Comparison of ENCODE assay signal across 16 cellular contexts in the genomic region with DNA sequence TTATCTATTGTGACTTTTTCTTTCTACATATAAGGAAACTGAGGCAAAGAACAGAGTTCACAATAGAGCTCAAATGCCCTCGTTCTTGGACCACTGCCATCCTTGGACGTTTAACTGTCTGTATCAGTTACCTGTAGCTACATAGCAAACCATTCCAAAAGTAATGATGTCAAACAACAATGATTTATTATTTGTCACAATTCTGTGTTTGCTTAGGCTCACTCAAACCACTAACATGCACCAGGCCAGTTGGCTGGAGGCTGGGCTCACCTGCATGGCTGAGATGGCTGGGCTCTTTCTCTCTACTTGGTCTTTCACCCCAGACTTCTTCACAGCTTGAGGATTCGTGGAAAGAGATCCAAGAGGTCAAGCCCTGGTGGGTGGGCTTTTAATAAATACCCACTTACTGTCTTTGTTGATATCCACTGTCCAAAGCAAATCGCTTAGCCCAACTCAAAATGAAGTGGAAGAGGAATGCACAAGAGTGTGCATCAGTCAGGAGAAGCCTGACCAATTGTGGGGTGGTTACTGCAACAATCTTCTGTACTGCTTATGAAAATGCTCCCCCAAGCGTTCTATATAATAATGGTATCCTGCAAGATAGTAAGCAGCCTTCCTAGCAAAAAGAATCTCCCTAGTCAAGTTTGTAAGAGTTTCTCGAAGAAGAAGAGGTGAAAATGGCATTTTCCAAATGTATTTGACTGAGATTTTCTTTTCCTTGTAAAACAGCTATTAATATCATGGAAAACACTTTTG.
DNase-seq lines count a peak whose midpoint lies in the region; ATAC-seq and TF ChIP-seq lines count a peak whose summit lies in the region.
"Had no signal": no experiment of that assay in that cellular context is flagged by ENCODE, and none has a peak within 500 bp of the region (broad histone marks: within the 10 kb centered on the region; RNA-seq: fewer than 3 reads in every experiment).

No MANE protein-coding gene starts in this region.

- no peaks in the 10 kb centered on the region for H4K20me1 ChIP-seq in OCI-LY3 (ENCODE audit: insufficient read depth, low read length)

- H3K36me3 ChIP-seq in BE2C (no peaks in the 10 kb centered on the region), OCI-LY3 (replicated peaks; ENCODE audit: low read depth, low read length) (no peaks in the 10 kb centered on the region), upper lobe of left lung (no peaks in the 10 kb centered on the region)
- H3K36me3 ChIP-seq: breast epithelium, pancreas had no signal

- no peak overlapping the region for H2AFZ ChIP-seq in OCI-LY3 (ENCODE audit: low read depth, low read length)
- H2AFZ ChIP-seq: GM23338 had no signal

- H3K27ac ChIP-seq in OCI-LY3 (ENCODE audit: low read length): no peak overlapping the region
- H3K27ac ChIP-seq in upper lobe of left lung: no peak overlapping the region
- H3K27ac ChIP-seq: pancreas had no signal

- H3K27me3 ChIP-seq in BE2C (no peaks in the 10 kb centered on the region), OCI-LY3 (ENCODE audit: low read depth, low read length) (peaks cover 4% of the 10 kb centered on the region; the same call in 1 of the 2 replicates), upper lobe of left lung (no peaks in the 10 kb centered on the region)
- H3K27me3 ChIP-seq: breast epithelium, pancreas had no signal

- ATAC-seq in upper lobe of left lung (ENCODE audit: low FRiP score in 2 of 2) (no peak), GM21825 (IDR thresholded peaks at IDR 0.05; ENCODE audit: unreplicated experiment) (no peak), HG02840 (IDR thresholded peaks at IDR 0.05; ENCODE audit: low FRiP score, unreplicated experiment) (no peak)
- ATAC-seq: GM23338 had no signal

- no peak for TF ChIP-seq POLR2A in upper lobe of left lung (IDR thresholded peaks at IDR 0.05)

- TF ChIP-seq EP300 in upper lobe of left lung (IDR thresholded peaks at IDR 0.05): no peak

- H3K4me2 ChIP-seq in OCI-LY3 (ENCODE audit: low read length): no peak overlapping the region
- H3K4me2 ChIP-seq: GM23338 had no signal

- POLR2A ChIA-PET in HEK293T (lab: Yijun Ruan, JAX): no interaction called here

- H3K9me3 ChIP-seq in BE2C: no peaks in the 10 kb centered on the region
- H3K9me3 ChIP-seq in OCI-LY3 (ENCODE audit: insufficient read depth, low read length): no peaks in the 10 kb centered on the region
- no peaks in the 10 kb centered on the region for H3K9me3 ChIP-seq in upper lobe of left lung
- H3K9me3 ChIP-seq: breast epithelium, pancreas had no signal

- TF ChIP-seq CTCF in BE2C (IDR thresholded peaks at IDR 0.05; ENCODE audit: low read depth, low read length): peak; percentile 36
- TF ChIP-seq CTCF in OCI-LY3 (IDR thresholded peaks at IDR 0.05; ENCODE audit: low read depth, low read length): peak; percentile 40
- peak; percentile 30 for TF ChIP-seq CTCF in choroid plexus epithelial cell (conservative IDR thresholded peaks at IDR 0.05; ENCODE audit: low read depth, low read length)
- TF ChIP-seq CTCF in upper lobe of left lung (IDR thresholded peaks at IDR 0.05): no peak

- DNase-seq in BE2C: no peak
- DNase-seq in HEK293T (ENCODE audit: extremely low spot score): no peak
- DNase-seq in choroid plexus epithelial cell (ENCODE audit: low read depth): peak; percentile 62
- DNase-seq in upper lobe of left lung: no peak
- no peak for DNase-seq in NCI-H1694 (lab: John Stamatoyannopoulos, UW)
- DNase-seq: activated CD4-positive, alpha-beta T cell treated with anti-CD3 and anti-CD28 coated beads, Interleukin-2, amount 50 U/mL, for 48 hours; activated gamma-delta T cell; CD4-positive, CD25-positive, alpha-beta regulatory T cell; midbrain; pancreas; T-helper 1 cell had no signal

- no peaks in the 10 kb centered on the region for H3K4me1 ChIP-seq in BE2C
- H3K4me1 ChIP-seq in OCI-LY3 (ENCODE audit: low read length): no peaks in the 10 kb centered on the region
- no peaks in the 10 kb centered on the region for H3K4me1 ChIP-seq in upper lobe of left lung
- H3K4me1 ChIP-seq: breast epithelium, pancreas had no signal

- no peak overlapping the region for H3K9ac ChIP-seq in OCI-LY3 (ENCODE audit: low read length)

- H3K4me3 ChIP-seq in BE2C (ENCODE audit: low read depth, low read length) (no peak overlapping the region), OCI-LY3 (ENCODE audit: low read length) (no peak overlapping the region), choroid plexus epithelial cell (ENCODE audit: low read depth, low read length) (no peak overlapping the region), upper lobe of left lung (no peak overlapping the region)
- H3K4me3 ChIP-seq: breast epithelium, GM23338, pancreas had no signal

- no peaks in the 10 kb centered on the region for H3K79me2 ChIP-seq in OCI-LY3 (ENCODE audit: low read length)

- CTCF ChIA-PET in HEK293T (lab: Yijun Ruan, JAX): interaction anchor here (1.5 kb wide), 1 partner anchor 11 kb away, joined by 3 read pairs; no protein-coding TSS in a partner anchor

- WGBS in upper lobe of left lung, 2 donors: 76% methylated on average over 5 to 6 of the region's 6 CpGs

TF ChIP-seq in HEK293T, 16 proteins besides CTCF, POLR2A, EP300 and RAD21:
- TF ChIP-seq SUZ12 (IDR thresholded peaks at IDR 0.05) (no peak), FOXA1 (IDR thresholded peaks at IDR 0.05) (no peak), L3MBTL2 (conservative IDR thresholded peaks at IDR 0.05) (no peak), ARNT (IDR thresholded peaks at IDR 0.05) (no peak), ELF4 (IDR thresholded peaks at IDR 0.05) (no peak), HDGF (IDR thresholded peaks at IDR 0.05; ENCODE audit: borderline replicate concordance) (no peak)
- TF ChIP-seq, protein P1, sequence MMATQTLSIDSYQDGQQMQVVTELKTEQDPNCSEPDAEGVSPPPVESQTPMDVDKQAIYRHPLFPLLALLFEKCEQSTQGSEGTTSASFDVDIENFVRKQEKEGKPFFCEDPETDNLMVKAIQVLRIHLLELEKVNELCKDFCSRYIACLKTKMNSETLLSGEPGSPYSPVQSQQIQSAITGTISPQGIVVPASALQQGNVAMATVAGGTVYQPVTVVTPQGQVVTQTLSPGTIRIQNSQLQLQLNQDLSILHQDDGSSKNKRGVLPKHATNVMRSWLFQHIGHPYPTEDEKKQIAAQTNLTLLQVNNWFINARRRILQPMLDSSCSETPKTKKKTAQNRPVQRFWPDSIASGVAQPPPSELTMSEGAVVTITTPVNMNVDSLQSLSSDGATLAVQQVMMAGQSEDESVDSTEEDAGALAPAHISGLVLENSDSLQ (IDR thresholded peaks at IDR 0.05): peak; percentile 25; the same call in 1 of the 2 replicates

Comparison
In these comparisons a context has a peak if more than half of its experiments do, and no peak if none do; other contexts are left out.
1. CTCF ChIP-seq: peak in BE2C (single experiment), OCI-LY3 (single experiment) and choroid plexus epithelial cell (single experiment); none in upper lobe of left lung (0 of 6).